ENCODE assay signal across 1 cellular context in genomic region chr11:123588117-123588815, GRCh38.
TF ChIP-seq lines count a peak whose summit lies in the region.

No MANE protein-coding gene starts in this region.

TF ChIP-seq in IMR-90, 13 proteins besides CTCF, POLR2A, EP300 and RAD21:
- TF ChIP-seq FOS (IDR thresholded peaks at IDR 0.05; ENCODE audit: low read depth, low read length) (no peak), CEBPB (IDR thresholded peaks at IDR 0.05; ENCODE audit: low read depth, low read length) (no peak), SMC3 (IDR thresholded peaks at IDR 0.05; ENCODE audit: low read depth, low read length) (no peak), MAZ (IDR thresholded peaks at IDR 0.05; ENCODE audit: borderline replicate concordance, low read depth, low read length) (no peak), MXI1 (IDR thresholded peaks at IDR 0.05; ENCODE audit: borderline replicate concordance, low read depth, low read length) (no peak), BHLHE40 (IDR thresholded peaks at IDR 0.05; ENCODE audit: low read depth, low read length) (no peak), RCOR1 (IDR thresholded peaks at IDR 0.05; ENCODE audit: insufficient replicate concordance, low read length) (no peak), ELK1 (IDR thresholded peaks at IDR 0.05; ENCODE audit: borderline replicate concordance, low read depth, low read length) (no peak), USF2 (IDR thresholded peaks at IDR 0.05; ENCODE audit: low read depth, low read length) (no peak), MAFK (IDR thresholded peaks at IDR 0.05; ENCODE audit: low read depth, low read length) (no peak), RFX5 (IDR thresholded peaks at IDR 0.05; ENCODE audit: low read depth, low read length) (no peak), CHD1 (IDR thresholded peaks at IDR 0.05; ENCODE audit: low read depth, low read length) (no peak), NFE2L2 (IDR thresholded peaks at IDR 0.05; ENCODE audit: low read depth, low read length) (no peak)
TF ChIP-seq in IMR-90: peak in this region for 0.
